In genomic region chr9:22240619-22241018, GRCh38 we compare ENCODE assay signal across 9 cellular contexts.
DNase-seq lines count a peak whose midpoint lies in the region; ATAC-seq and TF ChIP-seq lines count a peak whose summit lies in the region.
"Had no signal": no experiment of that assay in that cellular context is flagged by ENCODE, and none has a peak within 500 bp of the region (broad histone marks: within the 10 kb centered on the region; RNA-seq: fewer than 3 reads in every experiment).

No MANE protein-coding gene starts in this region.

- H2BK15ac ChIP-seq in neuronal stem cell (ENCODE audit: low read length): no peak overlapping the region

- intact Hi-C loops in PC-3 (cut with micrococcal nuclease): loop anchor here (2.0 to 5.0 kb wide), 2 partner anchors 116 to 198 kb away; no protein-coding TSS in a partner anchor
- intact Hi-C loops in left lung (cut with DNase I): no loop called here
- intact Hi-C loops in prostate gland (cut with DNase I): loop anchor here (2.0 to 5.0 kb wide), 2 partner anchors 212 to 428 kb away; no protein-coding TSS in a partner anchor
- intact Hi-C loops in CD4-positive, alpha-beta memory T cell (cut with micrococcal nuclease): no loop called here

- H3K14ac ChIP-seq in neuronal stem cell (ENCODE audit: low read length): no peak overlapping the region

- no peak for TF ChIP-seq POLR2A in prostate gland (IDR thresholded peaks at IDR 0.05)

- 45% methylated on average over 1 of the region's 1 CpG for WGBS in prostate gland
- no CpG with 5 or more reads among the region's 1 CpG for WGBS in neuronal stem cell (ENCODE audit: extremely low coverage in 2 of 2, insufficient read length in 2 of 2, insufficient replicate concordance in 1 of 2), 2 donors

- no TSS peak for BruUV-seq in PC-3 (replicated peaks; lab: Mats Ljungman, UMichigan)

- TF ChIP-seq CTCF in PC-3 (conservative IDR thresholded peaks at IDR 0.05; ENCODE audit: low read depth, low read length) (no peak), left lung (IDR thresholded peaks at IDR 0.05) (no peak), prostate gland (IDR thresholded peaks at IDR 0.05) (no peak)

- H3K4me2 ChIP-seq in PC-3 (ENCODE audit: low read length) (peak overlapping the region; percentile 72), neuronal stem cell (ENCODE audit: insufficient read depth, low read length, poor library complexity, severe bottlenecking) (no peak overlapping the region)

- no peaks in the 10 kb centered on the region for H3K79me1 ChIP-seq in neuronal stem cell (ENCODE audit: low read depth, low read length)

- H2AK5ac ChIP-seq in neuronal stem cell (ENCODE audit: low read depth, low read length): no peak overlapping the region

- no peaks in the 10 kb centered on the region for H3K27me3 Mint-ChIP-seq in CD4-positive, alpha-beta memory T cell

- no peak overlapping the region for H4K91ac ChIP-seq in neuronal stem cell (ENCODE audit: low read depth, low read length, poor library complexity)

- DNase-seq in PC-3: peak; percentile 76
- DNase-seq in left lung: no peak
- no peak for DNase-seq in prostate gland (ENCODE audit: low spot score)
- no peak for DNase-seq in HT-29 (ENCODE audit: low spot score)
- no peak for DNase-seq in neuronal stem cell (ENCODE audit: low spot score)
- no peak for DNase-seq in CD4-positive, alpha-beta memory T cell

- ATAC-seq in GM18868 (IDR thresholded peaks at IDR 0.05; ENCODE audit: unreplicated experiment) (peak; percentile 87), HG02610 (IDR thresholded peaks at IDR 0.05; ENCODE audit: unreplicated experiment) (peak; percentile 79), PC-3 (peak; percentile 39), left lung (peak; percentile 23)
- ATAC-seq: Panc1 had no signal

- CTCF ChIA-PET in PC-3 (lab: Charles Lee): no interaction called here
- CTCF ChIA-PET in CD4-positive, alpha-beta memory T cell (lab: Charles Lee; ENCODE audit: partially characterized antibody): interaction anchor here (2.6 kb wide), 1 partner anchor 427 kb away, joined by 15 read pairs; no protein-coding TSS in a partner anchor

- peaks cover 5 to 25% (median 17%) of the 10 kb centered on the region in 4 donors for H3K4me1 Mint-ChIP-seq in CD4-positive, alpha-beta memory T cell

- peak overlapping the region; percentile 5; the same call in 1 of the 2 replicates for H2AFZ ChIP-seq in PC-3 (ENCODE audit: low read length)
- no peak overlapping the region for H2AFZ ChIP-seq in neuronal stem cell (ENCODE audit: low read length)

- no peaks in the 10 kb centered on the region for H3F3A ChIP-seq in PC-3 (ENCODE audit: low read length, unreplicated experiment)

- H3K18ac ChIP-seq in neuronal stem cell (ENCODE audit: low read length): no peak overlapping the region

- no peaks in the 10 kb centered on the region for H4K20me1 ChIP-seq in PC-3 (ENCODE audit: low read length)

- no peak overlapping the region for H3K4me3 Mint-ChIP-seq in CD4-positive, alpha-beta memory T cell

- no peak overlapping the region for H2BK5ac ChIP-seq in neuronal stem cell (ENCODE audit: low read length)

- no peak overlapping the region for H3K4ac ChIP-seq in neuronal stem cell (ENCODE audit: low read length)

- H3K27ac Mint-ChIP-seq in CD4-positive, alpha-beta memory T cell: peak overlapping the region in 3 of 7 donors; percentile 5 to 45 (median 36)

- H3K9me3 ChIP-seq in PC-3 (ENCODE audit: low read length) (no peaks in the 10 kb centered on the region), left lung (no peaks in the 10 kb centered on the region), prostate gland (no peaks in the 10 kb centered on the region), neuronal stem cell (replicated peaks in 1 of 2; ENCODE audit: control insufficient read depth in 2 of 2, insufficient read depth in 1 of 2, low read depth in 1 of 2, low read length in 2 of 2) (no peaks in the 10 kb centered on the region)
- H3K9me3 ChIP-seq in CD4-positive, alpha-beta memory T cell (ENCODE audit: control insufficient read depth in 1 of 2, low read length in 2 of 2): no peaks in the 10 kb centered on the region

- no peaks in the 10 kb centered on the region for H3K79me2 ChIP-seq in PC-3 (ENCODE audit: low read length)

- POLR2A ChIA-PET in PC-3 (lab: Charles Lee; ENCODE audit: unreplicated experiment): interaction anchor here (1.0 kb wide), 1 partner anchor 82 kb away, joined by 3 read pairs; no protein-coding TSS in a partner anchor
- POLR2A ChIA-PET in CD4-positive, alpha-beta memory T cell (lab: Charles Lee; ENCODE audit: partially characterized antibody): no interaction called here

- H3K4me1 ChIP-seq in PC-3 (ENCODE audit: insufficient read depth, low read length): peaks cover 47% of the 10 kb centered on the region
- peaks cover 0 to 13% of the 10 kb centered on the region in 2 donors for H3K4me1 ChIP-seq in left lung
- H3K4me1 ChIP-seq in prostate gland (replicated peaks): no peaks in the 10 kb centered on the region
- H3K4me1 ChIP-seq in neuronal stem cell (ENCODE audit: control insufficient read depth in 2 of 2, insufficient read depth in 1 of 2, low read depth in 1 of 2, low read length in 2 of 2): no peaks in the 10 kb centered on the region
- H3K4me1 ChIP-seq in CD4-positive, alpha-beta memory T cell (ENCODE audit: insufficient read depth, low read length): no peaks in the 10 kb centered on the region

- H2BK120ac ChIP-seq in neuronal stem cell (ENCODE audit: low read depth, low read length): no peak overlapping the region

- no peak overlapping the region for H4K8ac ChIP-seq in neuronal stem cell (ENCODE audit: low read depth, low read length)

- H3K23ac ChIP-seq in neuronal stem cell (ENCODE audit: low read depth, low read length, poor library complexity): no peak overlapping the region

- no peaks in the 10 kb centered on the region for H3K36me3 ChIP-seq in PC-3 (ENCODE audit: low read depth, low read length)
- H3K36me3 ChIP-seq in left lung: no peaks in the 10 kb centered on the region
- no peaks in the 10 kb centered on the region for H3K36me3 ChIP-seq in prostate gland
- no peaks in the 10 kb centered on the region for H3K36me3 ChIP-seq in neuronal stem cell (replicated peaks in 1 of 2; ENCODE audit: control insufficient read depth in 2 of 2, insufficient read depth in 2 of 2, low read length in 2 of 2)
- H3K36me3 ChIP-seq in CD4-positive, alpha-beta memory T cell (ENCODE audit: insufficient read depth, low read length): no peaks in the 10 kb centered on the region

- H3K27ac ChIP-seq in PC-3 (ENCODE audit: low read length): peak overlapping the region; percentile 70
- H3K27ac ChIP-seq in left lung: no peak overlapping the region
- H3K27ac ChIP-seq in prostate gland: no peak overlapping the region
- no peak overlapping the region for H3K27ac ChIP-seq in neuronal stem cell (replicated peaks; ENCODE audit: low read length)
- H3K27ac ChIP-seq in CD4-positive, alpha-beta memory T cell (ENCODE audit: low read depth, low read length): no peak overlapping the region

- H3K9me3 Mint-ChIP-seq in CD4-positive, alpha-beta memory T cell: no peaks in the 10 kb centered on the region

- H2BK12ac ChIP-seq in neuronal stem cell (ENCODE audit: low read length): no peak overlapping the region

- 0 out of 2 replicates have a peak overlapping the region, but pooled peaks have one; percentile 10 for H3K4me3 ChIP-seq in PC-3 (ENCODE audit: low read length)
- no peak overlapping the region for H3K4me3 ChIP-seq in left lung
- no peak overlapping the region for H3K4me3 ChIP-seq in prostate gland
- H3K4me3 ChIP-seq in neuronal stem cell (ENCODE audit: low read length in 2 of 2): no peak overlapping the region
- H3K4me3 ChIP-seq in CD4-positive, alpha-beta memory T cell (ENCODE audit: low read length in 2 of 2): no peak overlapping the region

- no peaks in the 10 kb centered on the region for H3K9me2 ChIP-seq in PC-3 (replicated peaks; ENCODE audit: low read length)

- H3K9ac ChIP-seq in PC-3 (ENCODE audit: low read length) (peak overlapping the region; percentile 79), neuronal stem cell (ENCODE audit: low read depth, low read length, poor library complexity) (no peak overlapping the region)

- H3K36me3 Mint-ChIP-seq in CD4-positive, alpha-beta memory T cell: no peaks in the 10 kb centered on the region

- no peaks in the 10 kb centered on the region for H3K27me3 ChIP-seq in PC-3 (ENCODE audit: low read length)
- peaks cover 0 to 4% of the 10 kb centered on the region in 2 donors for H3K27me3 ChIP-seq in left lung
- H3K27me3 ChIP-seq in prostate gland (replicated peaks; ENCODE audit: insufficient read depth): no peaks in the 10 kb centered on the region
- no peaks in the 10 kb centered on the region for H3K27me3 ChIP-seq in neuronal stem cell (ENCODE audit: control insufficient read depth in 3 of 3, insufficient read depth in 3 of 3, low read depth in 1 of 3, low read length in 3 of 3)
- H3K27me3 ChIP-seq in CD4-positive, alpha-beta memory T cell (ENCODE audit: insufficient read depth, low read length): no peaks in the 10 kb centered on the region

Comparison
In these comparisons a context has a peak if more than half of its experiments do, and no peak if none do; other contexts are left out.
1. ATAC-seq: peak in every context shown above with its lines; median percentile 87 in GM18868; 79 in HG02610; 39 in PC-3; 23 in left lung.
2. intact Hi-C loops: an anchor here in PC-3 (2.0 to 5.0 kb wide) and prostate gland (2.0 to 5.0 kb wide); none called in left lung and CD4-positive, alpha-beta memory T cell.